In the genomic region with DNA sequence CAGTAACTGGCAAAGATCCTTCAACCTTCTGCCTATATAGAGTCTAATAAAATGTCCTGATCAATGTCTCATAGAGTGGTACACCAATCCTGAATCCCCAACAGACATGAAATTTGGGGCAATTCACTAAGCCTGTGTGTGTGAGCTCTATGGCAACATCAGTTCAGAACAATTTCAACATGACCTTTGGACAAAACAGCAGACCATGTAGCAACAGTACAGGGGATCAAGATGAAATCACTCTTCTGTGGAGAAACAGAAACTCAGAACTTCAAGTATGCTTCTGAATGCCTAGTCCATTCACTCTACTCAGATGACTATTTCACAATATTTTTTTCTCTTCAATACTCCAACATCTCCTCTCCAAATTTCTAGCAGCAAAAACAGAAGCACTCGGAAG, we compare ENCODE assay signal across 24 cellular contexts. TPM values are rescaled to one million over a fixed set of nuclear protein-coding genes. Genes with fewer than 3 reads are reported as not detected.
DNase-seq lines count a peak whose midpoint lies in the region; ATAC-seq and TF ChIP-seq lines count a peak whose summit lies in the region.
"Had no signal": no experiment of that assay in that cellular context is flagged by ENCODE, and none has a peak within 500 bp of the region (broad histone marks: within the 10 kb centered on the region; RNA-seq: fewer than 3 reads in every experiment).

No MANE protein-coding gene starts in this region.

- WGBS in lung, 2 donors, result 77 to 85% methylated on average over 1 of the region's 1 CpG

- DNase-seq in DMS53 (lab: John Stamatoyannopoulos, UW) (peak; percentile 2), DMS53 treated with DMSO at 0.1 percent for 48 hours (lab: John Stamatoyannopoulos, UW; ENCODE audit: unreplicated experiment) (no peak), epithelial cell of proximal tubule (ENCODE audit: low read depth) (peak; percentile 13), lung (ENCODE audit: low spot score) (no peak), AML-193 (lab: John Stamatoyannopoulos, UW) (no peak), RKO (ENCODE audit: low spot score) (no peak), DMS153 (lab: John Stamatoyannopoulos, UW) (no peak)
- no peak for DNase-seq in activated CD8-positive, alpha-beta memory T cell treated with anti-CD3 and anti-CD28 coated beads, Interleukin-2, amount 50 U/mL, for 4 hours
- DNase-seq: ACHN; CD8-positive, alpha-beta memory T cell; DMS79 treated with DMSO at 0.1 percent for 48 hours; KBM-7; MM.1S; NCI-H1092; NCI-H1436; NCI-H187 treated with DMSO at 0.1 percent for 48 hours; NCI-H2107; NCI-H446 treated with DMSO at 0.1 percent for 48 hours; NCI-H526 treated with DMSO at 0.1 percent for 48 hours; Right ventricle myocardium superior had no signal

- peak; percentile 34 for ATAC-seq in lung (ENCODE audit: insufficient read depth, low FRiP score)

- H3K4me3 ChIP-seq in epithelial cell of proximal tubule (ENCODE audit: low read depth, low read length) (no peak overlapping the region), lung (no peak overlapping the region)

- TF ChIP-seq CTCF in epithelial cell of proximal tubule (conservative IDR thresholded peaks at IDR 0.05; ENCODE audit: low read depth, low read length) (no peak), lung (IDR thresholded peaks at IDR 0.05; ENCODE audit: control extremely low read depth, extremely low read depth) (no peak)

- no peaks in the 10 kb centered on the region for H3K36me3 ChIP-seq in lung (ENCODE audit: control insufficient read depth in 2 of 2, insufficient read depth in 2 of 2, low read length in 2 of 2)

- H3K27me3 ChIP-seq in lung (ENCODE audit: control insufficient read depth, insufficient read depth), result no peaks in the 10 kb centered on the region

- H3K9me3 ChIP-seq in lung (ENCODE audit: control insufficient read depth in 2 of 2, insufficient read depth in 1 of 2, low read length in 1 of 2), result no peaks in the 10 kb centered on the region

- no peaks in the 10 kb centered on the region for H3K4me1 ChIP-seq in lung (ENCODE audit: control insufficient read depth in 2 of 2, insufficient read depth in 2 of 2, low read length in 2 of 2)

- H3K27ac ChIP-seq in lung (ENCODE audit: low read depth in 1 of 2, low read length in 1 of 2), result no peak overlapping the region
- H3K27ac ChIP-seq: 22Rv1, C4-2B had no signal

RNA-seq across cellular contexts. Expression of a gene that starts 49.1 kb away (rescaled TPM):
- total RNA-seq in epithelial cell of proximal tubule (not detected in 2 replicates), lung (not detected)
- polyA plus RNA-seq in lung, result not detected
- total RNA-seq: CD8-positive, alpha-beta memory T cell; H1; Right ventricle myocardium superior; RPMI7951 had no signal
- polyA plus RNA-seq: CD8-positive, alpha-beta memory T cell; H1 had no signal

Comparison
In these comparisons a context has a peak if more than half of its experiments do, and no peak if none do; other contexts are left out.
1. DNase-seq: peak in DMS53 (single experiment) and epithelial cell of proximal tubule (single experiment); none in DMS53 treated with DMSO at 0.1 percent for 48 hours (single experiment), lung (single experiment), activated CD8-positive, alpha-beta memory T cell treated with anti-CD3 and anti-CD28 coated beads, Interleukin-2, amount 50 U/mL, for 4 hours (single experiment), AML-193 (0 of 2), RKO (single experiment) and DMS153 (single experiment).